19 cellular contexts compared by ENCODE assay signal in the genomic region with DNA sequence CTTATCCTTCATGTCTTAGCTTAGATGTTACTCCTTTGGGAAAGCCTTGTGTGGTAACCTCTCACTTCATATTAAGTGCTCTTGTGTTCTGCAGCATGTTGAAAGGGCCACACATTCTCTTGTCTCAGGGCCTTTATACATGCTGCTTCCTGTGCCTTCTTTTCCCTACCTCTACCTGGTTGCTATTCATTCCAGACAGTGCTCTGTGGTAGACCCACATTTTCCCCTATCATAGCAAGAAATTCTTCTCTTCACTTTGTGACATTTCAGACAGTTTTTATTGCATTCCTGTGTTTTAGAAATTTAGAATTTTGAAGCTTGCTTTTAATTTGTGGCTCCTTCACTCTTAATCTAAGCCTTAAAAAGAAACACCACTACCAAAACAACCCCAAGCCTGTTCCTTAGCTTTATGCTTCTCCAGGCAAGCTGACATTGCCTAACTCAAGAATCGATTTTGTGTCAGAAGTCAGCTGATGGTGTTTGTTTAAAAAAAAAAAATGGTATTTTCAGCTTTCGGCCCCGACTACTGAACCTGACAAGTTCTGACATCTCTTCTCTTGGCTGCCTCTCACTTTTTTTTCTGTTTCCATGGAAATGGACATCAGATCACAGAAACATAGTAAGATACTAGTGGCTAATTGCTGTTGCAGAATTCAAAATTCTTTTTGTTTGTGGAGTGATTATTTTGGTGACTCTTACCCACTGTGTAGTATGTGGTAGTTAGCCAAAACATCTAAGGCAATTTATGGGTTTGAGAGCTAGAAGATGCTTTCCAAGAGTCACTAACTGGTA.
A peak's percentile ranks its signal among the peaks of the same experiment; 100 is the strongest.
DNase-seq lines count a peak whose midpoint lies in the region; ATAC-seq and TF ChIP-seq lines count a peak whose summit lies in the region.
"Had no signal": no experiment of that assay in that cellular context is flagged by ENCODE, and none has a peak within 500 bp of the region (broad histone marks: within the 10 kb centered on the region; RNA-seq: fewer than 3 reads in every experiment).

No MANE protein-coding gene starts in this region.

- peaks cover 3% of the 10 kb centered on the region for H3K4me1 Mint-ChIP-seq in osteocyte (ENCODE audit: unreplicated experiment)

- H3K27me3 ChIP-seq in RWPE2 (ENCODE audit: insufficient read depth, poor library complexity, severe bottlenecking): no peaks in the 10 kb centered on the region

- H3K4me3 Mint-ChIP-seq in osteocyte (ENCODE audit: unreplicated experiment): no peak overlapping the region
- H3K4me3 Mint-ChIP-seq: central memory CD8-positive, alpha-beta T cell; natural killer cell had no signal

- no peaks in the 10 kb centered on the region for H3K9me3 ChIP-seq in RWPE2 (ENCODE audit: severe bottlenecking)
- H3K9me3 ChIP-seq: prostate gland had no signal

- H3K36me3 Mint-ChIP-seq in osteocyte (ENCODE audit: unreplicated experiment): peaks cover 4% of the 10 kb centered on the region

- peak overlapping the region; percentile 27 for H3K27ac Mint-ChIP-seq in osteocyte (ENCODE audit: unreplicated experiment)
- H3K27ac Mint-ChIP-seq: natural killer cell had no signal

- TF ChIP-seq CTCF in RWPE2 (IDR thresholded peaks at IDR 0.05; ENCODE audit: poor library complexity, severe bottlenecking) (no peak), fibroblast of villous mesenchyme (IDR thresholded peaks at IDR 0.05; ENCODE audit: insufficient read depth, low read depth, low read length) (no peak), osteocyte (IDR thresholded peaks at IDR 0.05) (no peak)

- H3K4me1 ChIP-seq in RWPE2 (ENCODE audit: insufficient read depth, poor library complexity, severe bottlenecking): no peaks in the 10 kb centered on the region
- H3K4me1 ChIP-seq: prostate gland had no signal

- H3K9me3 Mint-ChIP-seq in osteocyte (ENCODE audit: unreplicated experiment): peaks cover under 1% of the 10 kb centered on the region

- H3K27ac ChIP-seq in RWPE2 (ENCODE audit: poor library complexity, severe bottlenecking): no peak overlapping the region
- H3K27ac ChIP-seq: 22Rv1, prostate gland had no signal

- DNase-seq in DMS53 (lab: John Stamatoyannopoulos, UW) (peak; percentile 1), DMS53 treated with DMSO at 0.1 percent for 48 hours (lab: John Stamatoyannopoulos, UW; ENCODE audit: unreplicated experiment) (no peak), RWPE2 (ENCODE audit: low spot score) (no peak), fibroblast of villous mesenchyme (ENCODE audit: low read depth) (peak; percentile 3), osteocyte (ENCODE audit: extremely low spot score, unreplicated experiment) (no peak), left colon (no peak)
- DNase-seq in activated CD4-positive, alpha-beta T cell treated with anti-CD3 and anti-CD28 coated beads for 4 hours: no peak
- DNase-seq: activated CD4-positive, alpha-beta T cell treated with anti-CD3 and anti-CD28 coated beads, Interleukin-2, amount 50 U/mL, for 4 hours; effector CD8-positive, alpha-beta T cell; hippocampal formation; islet precursor cell; MM.1S; natural killer cell; NCI-H2029 treated with DMSO at 0.1 percent for 48 hours; NCI-H69 had no signal

- H3K27me3 Mint-ChIP-seq in osteocyte (ENCODE audit: unreplicated experiment): no peaks in the 10 kb centered on the region
- H3K27me3 Mint-ChIP-seq: central memory CD8-positive, alpha-beta T cell had no signal

- ATAC-seq in RWPE2 (ENCODE audit: low read depth) (peak; percentile 36; the same call in 2 of the 3 replicates), HG03280 (IDR thresholded peaks at IDR 0.05; ENCODE audit: unreplicated experiment) (no peak), left colon (no peak)
- ATAC-seq: natural killer cell had no signal

- H3K4me3 ChIP-seq in RWPE2 (ENCODE audit: severe bottlenecking): no peak overlapping the region
- H3K4me3 ChIP-seq in fibroblast of villous mesenchyme (ENCODE audit: low read depth, low read length): no peak overlapping the region
- H3K4me3 ChIP-seq: prostate gland had no signal

- intact Hi-C loops in left colon (cut with DNase I, micrococcal nuclease): no loop called here

- no peaks in the 10 kb centered on the region for H3K36me3 ChIP-seq in RWPE2 (ENCODE audit: low read depth)
- H3K36me3 ChIP-seq: prostate gland had no signal

Comparison
In these comparisons a context has a peak if more than half of its experiments do, and no peak if none do; other contexts are left out.
1. DNase-seq: peak in DMS53 (single experiment) and fibroblast of villous mesenchyme (single experiment); none in DMS53 treated with DMSO at 0.1 percent for 48 hours (single experiment), RWPE2 (single experiment), osteocyte (single experiment), activated CD4-positive, alpha-beta T cell treated with anti-CD3 and anti-CD28 coated beads for 4 hours (0 of 2) and left colon (0 of 2).